Comparison of ENCODE assay signal across 1 cellular context in the genomic region with DNA sequence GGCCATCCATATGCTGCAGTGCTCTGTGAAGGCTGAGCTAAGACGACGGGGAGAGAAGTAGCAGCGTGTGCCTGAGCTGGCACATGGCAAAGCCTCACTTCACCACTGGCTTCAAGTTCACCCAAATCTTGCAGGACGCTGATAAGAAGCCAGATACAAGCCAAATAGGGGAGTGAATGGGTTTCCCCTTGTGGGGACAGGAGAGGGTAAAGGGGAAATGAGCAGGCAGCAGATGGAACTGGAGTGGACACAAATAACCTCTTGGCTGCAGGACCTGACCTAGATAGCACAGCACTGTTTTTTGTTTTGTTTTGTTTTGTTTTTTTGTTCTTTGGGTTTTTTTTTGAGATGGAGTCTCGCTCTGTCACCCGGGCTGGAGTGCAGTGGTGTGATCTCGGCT.
TF ChIP-seq lines count a peak whose summit lies in the region.

No MANE protein-coding gene starts in this region.

TF ChIP-seq in H1, 55 proteins besides CTCF, POLR2A, EP300 and RAD21:
- no peak for TF ChIP-seq GABPA (IDR thresholded peaks at IDR 0.05; ENCODE audit: borderline replicate concordance, insufficient read depth, low read length)
- TF ChIP-seq POU5F1 (IDR thresholded peaks at IDR 0.05; ENCODE audit: low read depth, low read length), result no peak
- no peak for TF ChIP-seq NRF1 (IDR thresholded peaks at IDR 0.05; ENCODE audit: low read depth, low read length)
- TF ChIP-seq, protein P1, sequence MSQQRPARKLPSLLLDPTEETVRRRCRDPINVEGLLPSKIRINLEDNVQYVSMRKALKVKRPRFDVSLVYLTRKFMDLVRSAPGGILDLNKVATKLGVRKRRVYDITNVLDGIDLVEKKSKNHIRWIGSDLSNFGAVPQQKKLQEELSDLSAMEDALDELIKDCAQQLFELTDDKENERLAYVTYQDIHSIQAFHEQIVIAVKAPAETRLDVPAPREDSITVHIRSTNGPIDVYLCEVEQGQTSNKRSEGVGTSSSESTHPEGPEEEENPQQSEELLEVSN (IDR thresholded peaks at IDR 0.05), result no peak
- TF ChIP-seq JUND (IDR thresholded peaks at IDR 0.05; ENCODE audit: low read length), result no peak
- TF ChIP-seq EGR1 (IDR thresholded peaks at IDR 0.05; ENCODE audit: borderline replicate concordance, low read depth, low read length), result no peak
- no peak for TF ChIP-seq JUN (IDR thresholded peaks at IDR 0.05; ENCODE audit: low read depth, low read length)
- no peak for TF ChIP-seq KDM1A (IDR thresholded peaks at IDR 0.05; ENCODE audit: borderline replicate concordance, low read length)
- TF ChIP-seq RFX5 (IDR thresholded peaks at IDR 0.05; ENCODE audit: borderline replicate concordance, low read depth, low read length), result no peak
- TF ChIP-seq RNF2 (IDR thresholded peaks at IDR 0.05; ENCODE audit: borderline replicate concordance, low read depth, low read length, missing control alignments, poor library complexity, severe bottlenecking), result no peak
- no peak for TF ChIP-seq CHD2 (IDR thresholded peaks at IDR 0.05; ENCODE audit: low read length)
- no peak for TF ChIP-seq KDM4A (IDR thresholded peaks at IDR 0.05; ENCODE audit: low read depth, low read length, severe bottlenecking)
- no peak for TF ChIP-seq HDAC6 (IDR thresholded peaks at IDR 0.05; ENCODE audit: low read depth, low read length)
- TF ChIP-seq SIX5 (IDR thresholded peaks at IDR 0.05; ENCODE audit: low read depth, low read length), result no peak
- no peak for TF ChIP-seq TEAD4 (IDR thresholded peaks at IDR 0.05; ENCODE audit: low read depth, low read length)
- no peak for TF ChIP-seq EZH2 (IDR thresholded peaks at IDR 0.05; ENCODE audit: low read depth, low read length, severe bottlenecking)
- no peak for TF ChIP-seq SRF (IDR thresholded peaks at IDR 0.05; ENCODE audit: low read depth, low read length)
- TF ChIP-seq, protein P2, sequence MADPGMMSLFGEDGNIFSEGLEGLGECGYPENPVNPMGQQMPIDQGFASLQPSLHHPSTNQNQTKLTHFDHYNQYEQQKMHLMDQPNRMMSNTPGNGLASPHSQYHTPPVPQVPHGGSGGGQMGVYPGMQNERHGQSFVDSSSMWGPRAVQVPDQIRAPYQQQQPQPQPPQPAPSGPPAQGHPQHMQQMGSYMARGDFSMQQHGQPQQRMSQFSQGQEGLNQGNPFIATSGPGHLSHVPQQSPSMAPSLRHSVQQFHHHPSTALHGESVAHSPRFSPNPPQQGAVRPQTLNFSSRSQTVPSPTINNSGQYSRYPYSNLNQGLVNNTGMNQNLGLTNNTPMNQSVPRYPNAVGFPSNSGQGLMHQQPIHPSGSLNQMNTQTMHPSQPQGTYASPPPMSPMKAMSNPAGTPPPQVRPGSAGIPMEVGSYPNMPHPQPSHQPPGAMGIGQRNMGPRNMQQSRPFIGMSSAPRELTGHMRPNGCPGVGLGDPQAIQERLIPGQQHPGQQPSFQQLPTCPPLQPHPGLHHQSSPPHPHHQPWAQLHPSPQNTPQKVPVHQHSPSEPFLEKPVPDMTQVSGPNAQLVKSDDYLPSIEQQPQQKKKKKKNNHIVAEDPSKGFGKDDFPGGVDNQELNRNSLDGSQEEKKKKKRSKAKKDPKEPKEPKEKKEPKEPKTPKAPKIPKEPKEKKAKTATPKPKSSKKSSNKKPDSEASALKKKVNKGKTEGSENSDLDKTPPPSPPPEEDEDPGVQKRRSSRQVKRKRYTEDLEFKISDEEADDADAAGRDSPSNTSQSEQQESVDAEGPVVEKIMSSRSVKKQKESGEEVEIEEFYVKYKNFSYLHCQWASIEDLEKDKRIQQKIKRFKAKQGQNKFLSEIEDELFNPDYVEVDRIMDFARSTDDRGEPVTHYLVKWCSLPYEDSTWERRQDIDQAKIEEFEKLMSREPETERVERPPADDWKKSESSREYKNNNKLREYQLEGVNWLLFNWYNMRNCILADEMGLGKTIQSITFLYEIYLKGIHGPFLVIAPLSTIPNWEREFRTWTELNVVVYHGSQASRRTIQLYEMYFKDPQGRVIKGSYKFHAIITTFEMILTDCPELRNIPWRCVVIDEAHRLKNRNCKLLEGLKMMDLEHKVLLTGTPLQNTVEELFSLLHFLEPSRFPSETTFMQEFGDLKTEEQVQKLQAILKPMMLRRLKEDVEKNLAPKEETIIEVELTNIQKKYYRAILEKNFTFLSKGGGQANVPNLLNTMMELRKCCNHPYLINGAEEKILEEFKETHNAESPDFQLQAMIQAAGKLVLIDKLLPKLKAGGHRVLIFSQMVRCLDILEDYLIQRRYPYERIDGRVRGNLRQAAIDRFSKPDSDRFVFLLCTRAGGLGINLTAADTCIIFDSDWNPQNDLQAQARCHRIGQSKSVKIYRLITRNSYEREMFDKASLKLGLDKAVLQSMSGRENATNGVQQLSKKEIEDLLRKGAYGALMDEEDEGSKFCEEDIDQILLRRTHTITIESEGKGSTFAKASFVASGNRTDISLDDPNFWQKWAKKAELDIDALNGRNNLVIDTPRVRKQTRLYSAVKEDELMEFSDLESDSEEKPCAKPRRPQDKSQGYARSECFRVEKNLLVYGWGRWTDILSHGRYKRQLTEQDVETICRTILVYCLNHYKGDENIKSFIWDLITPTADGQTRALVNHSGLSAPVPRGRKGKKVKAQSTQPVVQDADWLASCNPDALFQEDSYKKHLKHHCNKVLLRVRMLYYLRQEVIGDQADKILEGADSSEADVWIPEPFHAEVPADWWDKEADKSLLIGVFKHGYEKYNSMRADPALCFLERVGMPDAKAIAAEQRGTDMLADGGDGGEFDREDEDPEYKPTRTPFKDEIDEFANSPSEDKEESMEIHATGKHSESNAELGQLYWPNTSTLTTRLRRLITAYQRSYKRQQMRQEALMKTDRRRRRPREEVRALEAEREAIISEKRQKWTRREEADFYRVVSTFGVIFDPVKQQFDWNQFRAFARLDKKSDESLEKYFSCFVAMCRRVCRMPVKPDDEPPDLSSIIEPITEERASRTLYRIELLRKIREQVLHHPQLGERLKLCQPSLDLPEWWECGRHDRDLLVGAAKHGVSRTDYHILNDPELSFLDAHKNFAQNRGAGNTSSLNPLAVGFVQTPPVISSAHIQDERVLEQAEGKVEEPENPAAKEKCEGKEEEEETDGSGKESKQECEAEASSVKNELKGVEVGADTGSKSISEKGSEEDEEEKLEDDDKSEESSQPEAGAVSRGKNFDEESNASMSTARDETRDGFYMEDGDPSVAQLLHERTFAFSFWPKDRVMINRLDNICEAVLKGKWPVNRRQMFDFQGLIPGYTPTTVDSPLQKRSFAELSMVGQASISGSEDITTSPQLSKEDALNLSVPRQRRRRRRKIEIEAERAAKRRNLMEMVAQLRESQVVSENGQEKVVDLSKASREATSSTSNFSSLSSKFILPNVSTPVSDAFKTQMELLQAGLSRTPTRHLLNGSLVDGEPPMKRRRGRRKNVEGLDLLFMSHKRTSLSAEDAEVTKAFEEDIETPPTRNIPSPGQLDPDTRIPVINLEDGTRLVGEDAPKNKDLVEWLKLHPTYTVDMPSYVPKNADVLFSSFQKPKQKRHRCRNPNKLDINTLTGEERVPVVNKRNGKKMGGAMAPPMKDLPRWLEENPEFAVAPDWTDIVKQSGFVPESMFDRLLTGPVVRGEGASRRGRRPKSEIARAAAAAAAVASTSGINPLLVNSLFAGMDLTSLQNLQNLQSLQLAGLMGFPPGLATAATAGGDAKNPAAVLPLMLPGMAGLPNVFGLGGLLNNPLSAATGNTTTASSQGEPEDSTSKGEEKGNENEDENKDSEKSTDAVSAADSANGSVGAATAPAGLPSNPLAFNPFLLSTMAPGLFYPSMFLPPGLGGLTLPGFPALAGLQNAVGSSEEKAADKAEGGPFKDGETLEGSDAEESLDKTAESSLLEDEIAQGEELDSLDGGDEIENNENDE (IDR thresholded peaks at IDR 0.05; ENCODE audit: insufficient replicate concordance, low read length), result no peak
- TF ChIP-seq, protein P3, sequence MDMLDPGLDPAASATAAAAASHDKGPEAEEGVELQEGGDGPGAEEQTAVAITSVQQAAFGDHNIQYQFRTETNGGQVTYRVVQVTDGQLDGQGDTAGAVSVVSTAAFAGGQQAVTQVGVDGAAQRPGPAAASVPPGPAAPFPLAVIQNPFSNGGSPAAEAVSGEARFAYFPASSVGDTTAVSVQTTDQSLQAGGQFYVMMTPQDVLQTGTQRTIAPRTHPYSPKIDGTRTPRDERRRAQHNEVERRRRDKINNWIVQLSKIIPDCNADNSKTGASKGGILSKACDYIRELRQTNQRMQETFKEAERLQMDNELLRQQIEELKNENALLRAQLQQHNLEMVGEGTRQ (IDR thresholded peaks at IDR 0.05; ENCODE audit: low read length), result no peak
- TF ChIP-seq ZNF274 (IDR thresholded peaks at IDR 0.05; ENCODE audit: borderline replicate concordance, extremely low read depth, low read length), result no peak
